Comparison of ENCODE assay signal across 20 cellular contexts in genomic region chr22:37351268-37351667, GRCh38.
"Had no signal": no experiment of that assay in that cellular context is flagged by ENCODE, and none has a peak within 500 bp of the region (broad histone marks: within the 10 kb centered on the region; RNA-seq: fewer than 3 reads in every experiment).

No MANE protein-coding gene starts in this region.

- H3K9me3 ChIP-seq: breast epithelium, gastroesophageal sphincter, heart left ventricle, tibial nerve had no signal

- H3K27ac ChIP-seq: breast epithelium, epithelial cell of prostate, gastroesophageal sphincter, heart left ventricle, parathyroid adenoma, tibial nerve had no signal

- H3K36me3 ChIP-seq: breast epithelium, gastroesophageal sphincter, heart left ventricle, tibial nerve had no signal

- H3K4me3 ChIP-seq: breast epithelium, gastroesophageal sphincter, heart left ventricle, tibial nerve had no signal

- H3K9ac ChIP-seq: parathyroid adenoma had no signal

- DNase-seq: activated CD4-positive, alpha-beta T cell treated with anti-CD3 and anti-CD28 coated beads, Interleukin-2, amount 50 U/mL, for 4 hours; activated CD8-positive, alpha-beta memory T cell treated with anti-CD3 and anti-CD28 coated beads for 24 hours; activated CD8-positive, alpha-beta memory T cell treated with anti-CD3 and anti-CD28 coated beads, Interleukin-2, amount 50 U/mL, for 4 hours; activated T-cell treated with anti-CD3 and anti-CD28 coated beads, Interleukin-2, amount 50 U/mL, for 24 hours; cortex of kidney; heart left ventricle; left colon; nucleus accumbens; stimulated activated CD4-positive, alpha-beta T cell treated with anti-CD3 and anti-CD28 coated beads, Interleukin-1b, Interleukin-23, amount 100 ng/mL, for 48 hours had no signal

- H3K79me2 ChIP-seq: parathyroid adenoma had no signal

- FAIRE-seq: astrocyte, islet of Langerhans had no signal

- H2AFZ ChIP-seq: parathyroid adenoma had no signal

- H3K4me1 ChIP-seq: breast epithelium, parathyroid adenoma had no signal

- ATAC-seq: activated naive CD4-positive, alpha-beta T cell treated with anti-CD3 and anti-CD28 coated beads, Interleukin-2, amount 50 U/mL, for 72 hours; activated T-helper 17 cell treated with anti-CD3 and anti-CD28 coated beads, Interleukin-2, amount 50 U/mL, for 72 hours; gastroesophageal sphincter; heart left ventricle; left colon; right cardiac atrium; WTC11 had no signal
